In the genomic region with DNA sequence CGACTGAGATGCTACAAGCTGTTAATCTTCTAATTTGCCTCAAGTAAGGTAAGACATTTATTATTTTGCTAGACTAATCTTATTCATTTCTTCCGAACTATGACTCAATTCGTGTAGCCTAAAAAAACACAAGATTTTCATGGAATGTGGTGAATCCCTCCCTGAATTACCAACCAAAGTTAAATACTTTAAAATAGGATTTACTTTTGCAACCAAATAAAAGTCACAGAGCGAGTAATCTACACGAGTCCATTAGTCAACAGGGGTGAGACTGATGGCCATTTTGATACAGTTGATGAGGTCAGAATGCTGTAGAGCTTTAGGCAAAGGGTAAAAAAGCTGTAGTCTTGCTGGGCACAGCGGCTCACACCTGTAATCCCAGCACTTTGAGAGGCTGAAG, we compare ENCODE assay signal across 22 cellular contexts. TPM values are rescaled to one million over a fixed set of nuclear protein-coding genes. Genes with fewer than 3 reads are reported as not detected.
"Had no signal": no experiment of that assay in that cellular context is flagged by ENCODE, and none has a peak within 500 bp of the region (broad histone marks: within the 10 kb centered on the region; RNA-seq: fewer than 3 reads in every experiment).

No MANE protein-coding gene starts in this region.

- H3K4me3 ChIP-seq: heart left ventricle, sigmoid colon, upper lobe of right lung had no signal

- H3K4me3 Mint-ChIP-seq: activated CD4-positive, alpha-beta T cell treated with anti-CD3 and anti-CD28 coated beads, Interleukin-2, amount 10 ng/mL, durations not matched to agents 7 days and 5 days; activated CD8-positive, alpha-beta memory T cell treated with anti-CD3 and anti-CD28 coated beads, Interleukin-2, amount 10 ng/mL, durations not matched to agents 7 days and 5 days; activated CD8-positive, alpha-beta T cell treated with anti-CD3 and anti-CD28 coated beads for 36 hours; activated T-helper 1 cell treated with anti-CD3 and anti-CD28 coated beads, Interleukin-12 subunit alpha, Interleukin-12 subunit beta, Interleukin-2, Interleukin-4 antibody, amounts not matched to agents 30 ng/mL and 10 ng/mL and 1 ng/mL, durations not matched to agents 14 hours and 24 hours and 36 hours; brain; memory B cell had no signal

- H3K36me3 Mint-ChIP-seq: activated CD8-positive, alpha-beta memory T cell treated with anti-CD3 and anti-CD28 coated beads, Interleukin-2, amount 10 ng/mL, durations not matched to agents 7 days and 5 days; brain; memory B cell had no signal

- H3K9me3 Mint-ChIP-seq: brain had no signal

- H3K27me3 ChIP-seq: heart left ventricle, sigmoid colon, upper lobe of right lung had no signal

- DNase-seq: activated CD4-positive, alpha-beta T cell treated with anti-CD3 and anti-CD28 coated beads, Interleukin-2, amount 10 ng/mL, durations not matched to agents 7 days and 5 days; activated CD4-positive, CD25-positive, alpha-beta regulatory T cell treated with anti-CD3 and anti-CD28 coated beads, Interleukin-2, amount 50 U/mL, for 72 hours; activated CD8-positive, alpha-beta memory T cell treated with anti-CD3 and anti-CD28 coated beads, Interleukin-2, amount 10 ng/mL, durations not matched to agents 7 days and 5 days; activated CD8-positive, alpha-beta T cell treated with anti-CD3 and anti-CD28 coated beads for 36 hours; activated gamma-delta T cell; activated naive CD4-positive, alpha-beta T cell treated with anti-CD3 and anti-CD28 coated beads, Interleukin-2, amount 50 U/mL, for 16 hours; activated T-cell treated with anti-CD3 and anti-CD28 coated beads for 4 hours; aorta; heart left ventricle; islet precursor cell; left cardiac atrium; nucleus accumbens; sigmoid colon; stimulated activated CD4-positive, alpha-beta T cell treated with anti-CD3 and anti-CD28 coated beads, Interleukin-4, amount 100 ng/mL, for 1 hour; stimulated activated naive CD8-positive, alpha-beta T cell treated with anti-CD3 and anti-CD28 coated beads, Interleukin-15, Interleukin-2, amounts not matched to agents 100 U/mL and 50 U/mL, for 24 hours; T-helper 2 cell; upper lobe of right lung had no signal

- H3K27ac ChIP-seq: epithelial cell of prostate, upper lobe of right lung, VCaP had no signal

- H3K9me3 ChIP-seq: heart left ventricle, sigmoid colon, upper lobe of right lung had no signal

- H3K36me3 ChIP-seq: heart left ventricle, sigmoid colon, upper lobe of right lung had no signal

- H3K4me1 Mint-ChIP-seq: memory B cell had no signal

- H3K27me3 Mint-ChIP-seq: activated CD4-positive, alpha-beta T cell treated with anti-CD3 and anti-CD28 coated beads, Interleukin-2, amount 10 ng/mL, durations not matched to agents 7 days and 5 days; activated CD8-positive, alpha-beta memory T cell treated with anti-CD3 and anti-CD28 coated beads, Interleukin-2, amount 10 ng/mL, durations not matched to agents 7 days and 5 days; memory B cell had no signal

- H3K27ac Mint-ChIP-seq: activated CD4-positive, alpha-beta T cell treated with anti-CD3 and anti-CD28 coated beads, Interleukin-2, amount 10 ng/mL, durations not matched to agents 7 days and 5 days; activated CD8-positive, alpha-beta memory T cell treated with anti-CD3 and anti-CD28 coated beads, Interleukin-2, amount 10 ng/mL, durations not matched to agents 7 days and 5 days; activated CD8-positive, alpha-beta T cell treated with anti-CD3 and anti-CD28 coated beads for 36 hours; activated T-helper 1 cell treated with anti-CD3 and anti-CD28 coated beads, Interleukin-12 subunit alpha, Interleukin-12 subunit beta, Interleukin-2, Interleukin-4 antibody, amounts not matched to agents 30 ng/mL and 10 ng/mL and 1 ng/mL, durations not matched to agents 14 hours and 24 hours and 36 hours; brain; memory B cell had no signal

RNA-seq across cellular contexts. Expression of gene BNC2, which starts 13.1 kb away (rescaled TPM):
- total RNA-seq: activated CD4-positive, alpha-beta T cell treated with anti-CD3 and anti-CD28 coated beads, Interleukin-2, amount 10 ng/mL, durations not matched to agents 7 days and 5 days; activated CD8-positive, alpha-beta memory T cell treated with anti-CD3 and anti-CD28 coated beads, Interleukin-2, amount 10 ng/mL, durations not matched to agents 7 days and 5 days; activated CD8-positive, alpha-beta T cell treated with anti-CD3 and anti-CD28 coated beads for 36 hours; activated T-helper 1 cell treated with anti-CD3 and anti-CD28 coated beads, Interleukin-12 subunit alpha, Interleukin-12 subunit beta, Interleukin-2, Interleukin-4 antibody, amounts not matched to agents 30 ng/mL and 10 ng/mL and 1 ng/mL, durations not matched to agents 14 hours and 24 hours and 36 hours had no signal
